In genomic region chr5:37723147-37723961, GRCh38 we compare ENCODE assay signal across 8 cellular contexts.
DNase-seq lines count a peak whose midpoint lies in the region; ATAC-seq and TF ChIP-seq lines count a peak whose summit lies in the region.

No MANE protein-coding gene starts in this region.

- H3K4me3 ChIP-seq in astrocyte of the cerebellum (ENCODE audit: low read depth, low read length) = no peak overlapping the region

- in situ Hi-C loops in KBM-7 (cut with MboI; ENCODE audit: low pct_unique_long_range_greater_than_20kb, low sequenced_read_pairs) (no loop called here), astrocyte of the cerebellum (cut with HindIII; ENCODE audit: low sequenced_read_pairs) (no loop called here)

- peaks cover 13% of the 10 kb centered on the region for H3K4me1 Mint-ChIP-seq in nephron progenitor cell

- H3K36me3 Mint-ChIP-seq in nephron progenitor cell (ENCODE audit: low read depth) = peaks cover 14% of the 10 kb centered on the region

- TF ChIP-seq CTCF in astrocyte of the cerebellum (IDR thresholded peaks at IDR 0.05; ENCODE audit: low read depth, low read length, missing control alignments) (peak; percentile 57), nephron progenitor cell (IDR thresholded peaks at IDR 0.05) (peak; percentile 65)

- ATAC-seq in sciatic nerve (no peak), GM19455 (IDR thresholded peaks at IDR 0.05; ENCODE audit: unreplicated experiment) (no peak)

- no peaks in the 10 kb centered on the region for H3K9me3 Mint-ChIP-seq in nephron progenitor cell

- intact Hi-C loops in sciatic nerve (cut with DNase I) = no loop called here

- peak; percentile 51 for DNase-seq in ELF-1 (ENCODE audit: low read depth, low spot score)
- DNase-seq in KBM-7 = peak; percentile 14
- DNase-seq in astrocyte of the cerebellum (ENCODE audit: low read depth) = no peak
- DNase-seq in nephron progenitor cell = peak; percentile 56
- no peak for DNase-seq in sciatic nerve (ENCODE audit: low spot score)
- no peak for DNase-seq in effector CD4-positive, alpha-beta T cell
- no peak for DNase-seq in stimulated activated CD4-positive, alpha-beta T cell treated with anti-CD3 and anti-CD28 coated beads, Interleukin-12 subunit alpha, Interleukin-12 subunit beta, amount 100 ng/mL, for 4 hours

- no peak overlapping the region for H3K27ac Mint-ChIP-seq in nephron progenitor cell

- no peaks in the 10 kb centered on the region for H3K27me3 Mint-ChIP-seq in nephron progenitor cell (ENCODE audit: low read depth, poor library complexity)

- no peak overlapping the region for H3K4me3 Mint-ChIP-seq in nephron progenitor cell

Comparison
In these comparisons a context has a peak if more than half of its experiments do, and no peak if none do; other contexts are left out.
1. DNase-seq: peak in ELF-1 (single experiment), KBM-7 (single experiment) and nephron progenitor cell (single experiment); none in astrocyte of the cerebellum (single experiment), sciatic nerve (single experiment), effector CD4-positive, alpha-beta T cell (single experiment) and stimulated activated CD4-positive, alpha-beta T cell treated with anti-CD3 and anti-CD28 coated beads, Interleukin-12 subunit alpha, Interleukin-12 subunit beta, amount 100 ng/mL, for 4 hours (single experiment).